In genomic region chr2:176507736-176508135, GRCh38 we compare ENCODE assay signal across 27 cellular contexts.
DNase-seq lines count a peak whose midpoint lies in the region; TF ChIP-seq lines count a peak whose summit lies in the region.
"Had no signal": no experiment of that assay in that cellular context is flagged by ENCODE, and none has a peak within 500 bp of the region (broad histone marks: within the 10 kb centered on the region; RNA-seq: fewer than 3 reads in every experiment).

No MANE protein-coding gene starts in this region.

- peak overlapping the region; percentile 62 for H2AFZ ChIP-seq in smooth muscle cell (ENCODE audit: low read depth)

- H3K9me3 ChIP-seq in smooth muscle cell (replicated peaks; ENCODE audit: low read depth) = no peaks in the 10 kb centered on the region
- H3K9me3 ChIP-seq in Caco-2 = no peaks in the 10 kb centered on the region
- H3K9me3 ChIP-seq: A549, body of pancreas, HAP-1, tibial artery had no signal

- peaks cover 19% of the 10 kb centered on the region for H3K27me3 Mint-ChIP-seq in activated CD4-positive, alpha-beta memory T cell treated with anti-CD3 and anti-CD28 coated beads for 36 hours
- H3K27me3 Mint-ChIP-seq in Caco-2 (ENCODE audit: insufficient read depth, unreplicated experiment) = peaks cover 12% of the 10 kb centered on the region

- peak; percentile 53 for DNase-seq in NCI-H82 (lab: John Stamatoyannopoulos, UW)
- DNase-seq in NCI-H82 treated with DMSO at 0.1 percent for 48 hours (lab: John Stamatoyannopoulos, UW; ENCODE audit: unreplicated experiment) = no peak
- DNase-seq in LoVo (ENCODE audit: low spot score) = peak; percentile 6
- DNase-seq in kidney epithelial cell (ENCODE audit: low read depth) = peak; percentile 41
- no peak for DNase-seq in smooth muscle cell (lab: John Stamatoyannopoulos, UW; ENCODE audit: unreplicated experiment)
- DNase-seq in activated CD4-positive, alpha-beta memory T cell treated with anti-CD3 and anti-CD28 coated beads for 36 hours = no peak
- no peak for DNase-seq in OCI-M1 (lab: John Stamatoyannopoulos, UW)
- DNase-seq in Caco-2 = no peak
- DNase-seq: activated CD4-positive, alpha-beta T cell treated with anti-CD3 and anti-CD28 coated beads for 36 hours; activated T-cell treated with anti-CD3 and anti-CD28 coated beads, Interleukin-2, amount 50 U/mL, for 4 hours; body of pancreas; GDM1; islet precursor cell; KBM-7; NCI-H1417 treated with DMSO at 0.1 percent for 48 hours; NCI-H2081; NCI-H510A; NK-92 treated with Interleukin-12 subunit alpha and Interleukin-12 subunit beta, amount 100 ng/mL, for 24 hours; posterior cingulate gyrus; SHP77 treated with DMSO at 0.1 percent for 48 hours; tibial artery had no signal

- no TSS peak for BruUV-seq in Caco-2 (replicated peaks; lab: Mats Ljungman, UMichigan)

- H3K4me2 ChIP-seq in smooth muscle cell = no peak overlapping the region
- H3K4me2 ChIP-seq: A549 had no signal

- no peak overlapping the region for H3K9ac ChIP-seq in smooth muscle cell (ENCODE audit: low read depth)
- H3K9ac ChIP-seq: BLaER1 had no signal

- H3K36me3 Mint-ChIP-seq in activated CD4-positive, alpha-beta memory T cell treated with anti-CD3 and anti-CD28 coated beads for 36 hours = no peaks in the 10 kb centered on the region
- no peaks in the 10 kb centered on the region for H3K36me3 Mint-ChIP-seq in Caco-2 (ENCODE audit: insufficient read depth, unreplicated experiment)

- no peaks in the 10 kb centered on the region for H3F3A ChIP-seq in smooth muscle cell (ENCODE audit: low read depth)

- H3K4me3 ChIP-seq in kidney epithelial cell (ENCODE audit: low read depth, low read length) (no peak overlapping the region), smooth muscle cell (no peak overlapping the region), Caco-2 (ENCODE audit: low read depth, low read length) (no peak overlapping the region)
- H3K4me3 ChIP-seq: A549, BLaER1, body of pancreas, HAP-1, lung, tibial artery had no signal

- no peaks in the 10 kb centered on the region for H4K20me1 ChIP-seq in smooth muscle cell (ENCODE audit: low read depth)
- H4K20me1 ChIP-seq: BLaER1 had no signal

- no peak overlapping the region for H3K27ac ChIP-seq in smooth muscle cell (ENCODE audit: low read depth)
- H3K27ac ChIP-seq: A549, BLaER1, body of pancreas, tibial artery had no signal

- TF ChIP-seq CTCF in kidney epithelial cell (IDR thresholded peaks at IDR 0.05; ENCODE audit: insufficient read depth, low read length, poor library complexity, severe bottlenecking) (no peak), smooth muscle cell (IDR thresholded peaks at IDR 0.05; ENCODE audit: borderline replicate concordance, insufficient read depth, poor library complexity, severe bottlenecking) (no peak), Caco-2 (IDR thresholded peaks at IDR 0.05; ENCODE audit: insufficient read depth in 1 of 2, low read depth in 1 of 2, low read length in 1 of 2, severe bottlenecking in 1 of 2, unreplicated experiment in 1 of 2) (no peak)

- H3K27ac Mint-ChIP-seq in activated CD4-positive, alpha-beta memory T cell treated with anti-CD3 and anti-CD28 coated beads for 36 hours = no peak overlapping the region
- H3K27ac Mint-ChIP-seq in Caco-2 (ENCODE audit: unreplicated experiment) = no peak overlapping the region
- H3K27ac Mint-ChIP-seq: activated CD4-positive, alpha-beta T cell treated with anti-CD3 and anti-CD28 coated beads for 36 hours; stimulated activated naive CD8-positive, alpha-beta T cell treated with anti-CD3 and anti-CD28 coated beads, Interleukin-15, amount 100 ng/mL, for 72 hours had no signal

- H3K27me3 ChIP-seq in kidney epithelial cell (ENCODE audit: control insufficient read depth, insufficient read depth, low read length) (no peaks in the 10 kb centered on the region), smooth muscle cell (ENCODE audit: low read depth) (no peaks in the 10 kb centered on the region), Caco-2 (replicated peaks; ENCODE audit: control insufficient read depth, insufficient read depth, low read length) (0 out of 2 replicates have a peak, but pooled peaks cover 1% of the 10 kb centered on the region)
- H3K27me3 ChIP-seq: BLaER1, body of pancreas, tibial artery had no signal

- H3K79me2 ChIP-seq in smooth muscle cell (ENCODE audit: low read depth) = no peaks in the 10 kb centered on the region

- intact Hi-C loops in activated CD4-positive, alpha-beta memory T cell treated with anti-CD3 and anti-CD28 coated beads for 36 hours (cut with micrococcal nuclease) = no loop called here
- intact Hi-C loops in Caco-2 (cut with micrococcal nuclease; ENCODE audit: unreplicated experiment) = no loop called here

- CTCF ChIA-PET in activated CD4-positive, alpha-beta memory T cell treated with anti-CD3 and anti-CD28 coated beads for 36 hours (lab: Charles Lee) = no interaction called here
- CTCF ChIA-PET in Caco-2 (lab: Charles Lee) = no interaction called here

- 88% methylated on average over 3 of the region's 3 CpGs for whole genome bisulfite sequencing in smooth muscle cell (ENCODE audit: low lambda C conversion rate)

- no peaks in the 10 kb centered on the region for H3K9me3 Mint-ChIP-seq in activated CD4-positive, alpha-beta memory T cell treated with anti-CD3 and anti-CD28 coated beads for 36 hours
- no peaks in the 10 kb centered on the region for H3K9me3 Mint-ChIP-seq in Caco-2 (ENCODE audit: unreplicated experiment)
- H3K9me3 Mint-ChIP-seq: activated T-cell treated with anti-CD3 and anti-CD28 coated beads, Interleukin-2, amount 50 U/mL, for 4 hours; neural crest cell; stimulated activated naive CD8-positive, alpha-beta T cell treated with anti-CD3 and anti-CD28 coated beads, Interleukin-15, amount 100 ng/mL, for 72 hours had no signal

- H3K4me1 ChIP-seq in smooth muscle cell (ENCODE audit: low read depth) (no peaks in the 10 kb centered on the region), Caco-2 (no peaks in the 10 kb centered on the region)
- H3K4me1 ChIP-seq: A549, body of pancreas, HAP-1, tibial artery had no signal

- no peak overlapping the region for H3K4me3 Mint-ChIP-seq in activated CD4-positive, alpha-beta memory T cell treated with anti-CD3 and anti-CD28 coated beads for 36 hours
- H3K4me3 Mint-ChIP-seq in Caco-2 (ENCODE audit: unreplicated experiment) = no peak overlapping the region
- H3K4me3 Mint-ChIP-seq: activated CD4-positive, alpha-beta T cell treated with anti-CD3 and anti-CD28 coated beads for 36 hours; activated T-cell treated with anti-CD3 and anti-CD28 coated beads, Interleukin-2, amount 50 U/mL, for 4 hours; neural crest cell had no signal

- POLR2A ChIA-PET in activated CD4-positive, alpha-beta memory T cell treated with anti-CD3 and anti-CD28 coated beads for 36 hours (lab: Charles Lee) = no interaction called here
- POLR2A ChIA-PET in Caco-2 (lab: Charles Lee) = no interaction called here

- H3K36me3 ChIP-seq in kidney epithelial cell (ENCODE audit: control insufficient read depth, insufficient read depth, low read length) = no peaks in the 10 kb centered on the region
- H3K36me3 ChIP-seq in smooth muscle cell (ENCODE audit: low read depth) = no peaks in the 10 kb centered on the region
- no peaks in the 10 kb centered on the region for H3K36me3 ChIP-seq in Caco-2 (ENCODE audit: control insufficient read depth, insufficient read depth, low read length)
- H3K36me3 ChIP-seq: BLaER1, HAP-1, tibial artery had no signal

- H3K4me1 Mint-ChIP-seq in activated CD4-positive, alpha-beta memory T cell treated with anti-CD3 and anti-CD28 coated beads for 36 hours (ENCODE audit: low read depth) = peaks cover 12% of the 10 kb centered on the region
- H3K4me1 Mint-ChIP-seq in Caco-2 (ENCODE audit: low read depth, unreplicated experiment) = no peaks in the 10 kb centered on the region
- H3K4me1 Mint-ChIP-seq: neural crest cell had no signal

Comparison
In these comparisons a context has a peak if more than half of its experiments do, and no peak if none do; other contexts are left out.
1. DNase-seq: peak in NCI-H82 (single experiment), LoVo (single experiment) and kidney epithelial cell (single experiment); none in NCI-H82 treated with DMSO at 0.1 percent for 48 hours (single experiment), smooth muscle cell (single experiment), activated CD4-positive, alpha-beta memory T cell treated with anti-CD3 and anti-CD28 coated beads for 36 hours (single experiment), OCI-M1 (single experiment) and Caco-2 (0 of 2).